Comparison of ENCODE assay signal across 1 cellular context in genomic region chr19:43642531-43642930, GRCh38.
A peak's percentile ranks its signal among the peaks of the same experiment; 100 is the strongest.
TF ChIP-seq lines count a peak whose summit lies in the region.

No MANE protein-coding gene starts in this region.

TF ChIP-seq in HepG2, 621 proteins besides CTCF, POLR2A, EP300 and RAD21:
- no peak for TF ChIP-seq ZUFSP (CRISPR knock-in tag; IDR thresholded peaks at IDR 0.05; ENCODE audit: borderline replicate concordance)
- no peak for TF ChIP-seq HMG20A (CRISPR knock-in tag; IDR thresholded peaks at IDR 0.05; ENCODE audit: borderline replicate concordance)
- no peak for TF ChIP-seq SETDB1 (CRISPR knock-in tag; IDR thresholded peaks at IDR 0.05; ENCODE audit: borderline replicate concordance)
- TF ChIP-seq NFKB2 (CRISPR knock-in tag; IDR thresholded peaks at IDR 0.05; ENCODE audit: borderline replicate concordance), result no peak
- TF ChIP-seq MAFK (conservative IDR thresholded peaks at IDR 0.05 in 1 of 2, IDR thresholded peaks at IDR 0.05 in 1 of 2; ENCODE audit: low read length in 2 of 2), result peak; percentile 97 to 99
- TF ChIP-seq HNRNPK (IDR thresholded peaks at IDR 0.05; ENCODE audit: low read depth, low read length, poor library complexity, severe bottlenecking), result no peak
- TF ChIP-seq SIN3B (IDR thresholded peaks at IDR 0.05; ENCODE audit: low read length), result no peak
- no peak for TF ChIP-seq GLMP (CRISPR knock-in tag; IDR thresholded peaks at IDR 0.05; ENCODE audit: borderline replicate concordance)
- TF ChIP-seq ZBTB49 (CRISPR knock-in tag; IDR thresholded peaks at IDR 0.05; ENCODE audit: borderline replicate concordance), result no peak
- TF ChIP-seq ARHGAP35 (CRISPR knock-in tag; IDR thresholded peaks at IDR 0.05; ENCODE audit: borderline replicate concordance), result no peak
- no peak for TF ChIP-seq CC2D1A (CRISPR knock-in tag; IDR thresholded peaks at IDR 0.05)
- peak; percentile 98 for TF ChIP-seq MAFF (IDR thresholded peaks at IDR 0.05; ENCODE audit: low read depth, low read length)
